ENCODE assay signal across 10 cellular contexts in genomic region chr6:77463881-77464867, GRCh38. TPM values are rescaled to one million over a fixed set of nuclear protein-coding genes. Genes with fewer than 3 reads are reported as not detected.
DNase-seq lines count a peak whose midpoint lies in the region; ATAC-seq and TF ChIP-seq lines count a peak whose summit lies in the region.
"Had no signal": no experiment of that assay in that cellular context is flagged by ENCODE, and none has a peak within 500 bp of the region (broad histone marks: within the 10 kb centered on the region; RNA-seq: fewer than 3 reads in every experiment).

No MANE protein-coding gene starts in this region.

- peak overlapping the region; percentile 30 for H3K4me3 ChIP-seq in colonic mucosa
- H3K4me3 ChIP-seq in lung = peak overlapping the region; percentile 30
- peak overlapping the region in 3 of 4 donors; percentile 14 to 37 (median 27) for H3K4me3 ChIP-seq in transverse colon

- intact Hi-C loops in colonic mucosa (cut with DNase I) (no loop called here), transverse colon (cut with DNase I; ENCODE audit: low total_unique reads) (no loop called here), posterior vena cava (cut with DNase I) (loop anchor here in 1 of 2 donors (10.0 kb wide), 1 partner anchor 1529 kb away; no protein-coding TSS in a partner anchor)

- TF ChIP-seq POLR2A in transverse colon (IDR thresholded peaks at IDR 0.05) = no peak

- no peak for TF ChIP-seq EP300 in transverse colon (IDR thresholded peaks at IDR 0.05; ENCODE audit: low read depth)

- peak; percentile 52 for DNase-seq in NCI-H146 (lab: John Stamatoyannopoulos, UW)
- no peak for DNase-seq in NCI-H146 treated with DMSO at 0.1 percent for 48 hours (lab: John Stamatoyannopoulos, UW; ENCODE audit: unreplicated experiment)
- no peak for DNase-seq in colonic mucosa
- DNase-seq in lung (ENCODE audit: low spot score) = no peak
- no peak for DNase-seq in transverse colon
- no peak for DNase-seq in posterior vena cava (ENCODE audit: low spot score)
- DNase-seq: activated CD4-positive, CD25-positive, alpha-beta regulatory T cell treated with anti-CD3 and anti-CD28 coated beads, Interleukin-2, amount 50 U/mL, for 72 hours had no signal

- no peak overlapping the region for H3K9ac ChIP-seq in colonic mucosa (ENCODE audit: low read depth in 2 of 2, low read length in 2 of 2)

- H3K36me3 ChIP-seq in colonic mucosa (no peaks in the 10 kb centered on the region), lung (ENCODE audit: control insufficient read depth in 2 of 2, insufficient read depth in 2 of 2, low read length in 2 of 2) (no peaks in the 10 kb centered on the region), transverse colon (no peaks in the 10 kb centered on the region)

- ATAC-seq in lung (ENCODE audit: insufficient read depth, low FRiP score) = no peak
- ATAC-seq in HG02870 (IDR thresholded peaks at IDR 0.05; ENCODE audit: unreplicated experiment) = no peak
- ATAC-seq in GM18907 (IDR thresholded peaks at IDR 0.05; ENCODE audit: unreplicated experiment) = no peak

- no peaks in the 10 kb centered on the region for H3K9me3 ChIP-seq in colonic mucosa
- H3K9me3 ChIP-seq in lung (ENCODE audit: control insufficient read depth in 2 of 2, insufficient read depth in 1 of 2, low read length in 1 of 2) = peaks cover 0 to 18% of the 10 kb centered on the region in 2 donors
- no peaks in the 10 kb centered on the region for H3K9me3 ChIP-seq in transverse colon

- H3K4me1 ChIP-seq in colonic mucosa (no peaks in the 10 kb centered on the region), lung (ENCODE audit: control insufficient read depth in 2 of 2, insufficient read depth in 2 of 2, low read length in 2 of 2) (peaks cover 0 to 17% of the 10 kb centered on the region in 2 donors), transverse colon (peaks cover 10 to 24% (median 18%) of the 10 kb centered on the region in 4 donors)

- H3K27me3 ChIP-seq in colonic mucosa = peaks cover 39% of the 10 kb centered on the region
- peaks cover 8% of the 10 kb centered on the region for H3K27me3 ChIP-seq in lung (ENCODE audit: control insufficient read depth, insufficient read depth)
- peaks cover 70% of the 10 kb centered on the region for H3K27me3 ChIP-seq in transverse colon

- H3K27ac ChIP-seq in colonic mucosa = no peak overlapping the region
- H3K27ac ChIP-seq in lung (ENCODE audit: low read depth in 1 of 2, low read length in 1 of 2) = peak overlapping the region in 1 of 2 donors; percentile 32
- no peak overlapping the region for H3K27ac ChIP-seq in transverse colon
- H3K27ac ChIP-seq: epithelial cell of prostate had no signal

- WGBS in lung, 2 donors = 5% methylated on average over 36 to 61 of the region's 61 CpGs
- WGBS in transverse colon (ENCODE audit: low coverage in 1 of 2), 2 donors = 13% methylated on average over 15 to 52 of the region's 61 CpGs

- in situ Hi-C loops in transverse colon (cut with MboI; ENCODE audit: low pct_ligation_motif_present in 1 of 4, low pct_unique_long_range_greater_than_20kb in 1 of 4, low sequenced_read_pairs in 3 of 4) = loop anchor here in 3 of 4 donors (25.0 kb wide), 1 partner anchor 1527 kb away; no protein-coding TSS in a partner anchor

- TF ChIP-seq CTCF in colonic mucosa (IDR thresholded peaks at IDR 0.05) (no peak), lung (IDR thresholded peaks at IDR 0.05; ENCODE audit: control extremely low read depth, extremely low read depth) (no peak), transverse colon (IDR thresholded peaks at IDR 0.05) (no peak)

RNA-seq across cellular contexts. Expression of gene HTR1B, which starts 0.9 kb away (rescaled TPM):
- total RNA-seq in colonic mucosa (under 1 TPM; 0.19 to 0.32 TPM), lung (under 1 TPM in 1 of 2 donors, not detected in 1; 0.64 TPM), transverse colon (not detected), posterior vena cava (1 to 10 TPM; 7.6 to 9.2 TPM)
- polyA plus RNA-seq in lung = under 1 TPM; 0.03 to 0.06 TPM

Comparison
In these comparisons a context has a peak if more than half of its experiments do, and no peak if none do; other contexts are left out.
1. RNA of gene HTR1B, which starts 0.9 kb away (total RNA-seq): 7.6 to 9.2 TPM in posterior vena cava; 0.64 TPM in lung, 0.19 to 0.32 TPM in colonic mucosa and not detected in transverse colon; every median in the first group is over 4 times any median in the second.
2. Peak in every context shown above with its lines, with median percentiles within 50 percentile points of each other: H3K4me3 ChIP-seq.